ENCODE assay signal across 10 cellular contexts in genomic region chr9:87336407-87336806, GRCh38.
DNase-seq lines count a peak whose midpoint lies in the region; ATAC-seq, FAIRE-seq and TF ChIP-seq lines count a peak whose summit lies in the region.
"Had no signal": no experiment of that assay in that cellular context is flagged by ENCODE, and none has a peak within 500 bp of the region (broad histone marks: within the 10 kb centered on the region; RNA-seq: fewer than 3 reads in every experiment).

No MANE protein-coding gene starts in this region.

- no peak overlapping the region for H3K4me2 ChIP-seq in Karpas-422 (ENCODE audit: low read depth, low read length, poor library complexity, severe bottlenecking)
- H3K4me2 ChIP-seq in GM12878 (ENCODE audit: control insufficient read depth, insufficient read depth): no peak overlapping the region

- in situ Hi-C loops in GM12878 (cut with MboI): no loop called here

- H2AFZ ChIP-seq in Karpas-422 (ENCODE audit: low read length): no peak overlapping the region
- no peak overlapping the region for H2AFZ ChIP-seq in GM12878 (ENCODE audit: control insufficient read depth, low read depth, low read length)

- POLR2A ChIA-PET in GM12878 (lab: Charles Lee): interaction anchor here (0.5 kb wide), 1 partner anchor 1008 kb away, joined by 5 read pairs; no protein-coding TSS in a partner anchor

- no peaks in the 10 kb centered on the region for H3K36me3 ChIP-seq in Karpas-422 (ENCODE audit: insufficient read depth, low read length)
- no peaks in the 10 kb centered on the region for H3K36me3 ChIP-seq in GM12878 (ENCODE audit: control insufficient read depth in 2 of 2, insufficient read depth in 2 of 2, low read length in 1 of 2)
- H3K36me3 ChIP-seq: upper lobe of left lung had no signal

- peak; percentile 0 for DNase-seq in NCI-H1105 (lab: John Stamatoyannopoulos, UW)
- no peak for DNase-seq in NCI-H1105 treated with DMSO at 0.1 percent for 48 hours (lab: John Stamatoyannopoulos, UW)
- DNase-seq in Karpas-422: peak; percentile 58
- no peak for DNase-seq in GM12878 (ENCODE audit: low read depth, low spot score)
- peak; percentile 15 for DNase-seq in mucosa of gallbladder (ENCODE audit: low spot score)
- no peak for DNase-seq in foreskin keratinocyte
- DNase-seq: activated CD4-positive, CD25-positive, alpha-beta regulatory T cell treated with anti-CD3 and anti-CD28 coated beads, Interleukin-2, amount 50 U/mL, for 72 hours; upper lobe of left lung had no signal

- TF ChIP-seq CTCF in GM12878 (IDR thresholded peaks at IDR 0.05 in 2 of 3, conservative IDR thresholded peaks at IDR 0.05 in 1 of 3; ENCODE audit: control insufficient read depth in 2 of 3, extremely low read depth in 1 of 3, insufficient read depth in 1 of 3, low read depth in 3 of 3, low read length in 3 of 3) (peak in 2 of 3 experiments; percentile 20 to 36; a peak in 3 of 6 replicates), foreskin keratinocyte (conservative IDR thresholded peaks at IDR 0.05) (no peak)

- RAD21 ChIA-PET in GM12878 (lab: Charles Lee; ENCODE audit: unreplicated experiment): interaction anchor here (1.3 to 2.3 kb wide), 2 partner anchors 161 to 326 kb away, joined by 3 to 13 read pairs; partner anchors contain the start of gene DAPK1

- BruUV-seq in GM12878 (replicated peaks; lab: Mats Ljungman, UMichigan): no TSS peak

- SMC1A ChIA-PET in GM12878 (lab: Charles Lee; ENCODE audit: uncharacterized antibody, unreplicated experiment): interaction anchor here (2.0 to 2.2 kb wide), 2 partner anchors 11 to 326 kb away, joined by 8 to 10 read pairs; no protein-coding TSS in a partner anchor

- H4K20me1 ChIP-seq in Karpas-422 (ENCODE audit: insufficient read depth, low read depth, low read length) (no peaks in the 10 kb centered on the region), GM12878 (ENCODE audit: control insufficient read depth, insufficient read depth) (no peaks in the 10 kb centered on the region)

- H3K79me2 ChIP-seq in Karpas-422 (ENCODE audit: low read length): no peaks in the 10 kb centered on the region
- H3K79me2 ChIP-seq in GM12878 (ENCODE audit: control insufficient read depth, insufficient read depth, low read length): no peaks in the 10 kb centered on the region

- H3K9me2 ChIP-seq in Karpas-422 (replicated peaks; ENCODE audit: insufficient read depth, low read length): no peaks in the 10 kb centered on the region

- H3K4me1 ChIP-seq in Karpas-422 (ENCODE audit: low read length): peaks cover 6% of the 10 kb centered on the region
- H3K4me1 ChIP-seq in GM12878 (ENCODE audit: control insufficient read depth, insufficient read depth, low read length): peaks cover 4% of the 10 kb centered on the region; the same call in 1 of the 2 replicates
- H3K4me1 ChIP-seq in foreskin keratinocyte: peaks cover 7% of the 10 kb centered on the region

- H3K4me3 ChIP-seq in Karpas-422 (ENCODE audit: low read length) (no peak overlapping the region), GM12878 (no peak overlapping the region)

- ATAC-seq in GM12878: peak; percentile 83
- no peak for ATAC-seq in foreskin keratinocyte
- no peak for ATAC-seq in GM21515 (IDR thresholded peaks at IDR 0.05; ENCODE audit: unreplicated experiment)
- ATAC-seq in GM19328 (IDR thresholded peaks at IDR 0.05; ENCODE audit: unreplicated experiment): no peak

- no peak for TF ChIP-seq EP300 in GM12878 (IDR thresholded peaks at IDR 0.05; ENCODE audit: borderline replicate concordance in 1 of 2, control insufficient read depth in 1 of 2, low read depth in 2 of 2, low read length in 2 of 2)

- TF ChIP-seq RAD21 in GM12878 (IDR thresholded peaks at IDR 0.05; ENCODE audit: insufficient read depth, low read depth, low read length): peak; percentile 62

- FAIRE-seq in GM12878 (lab: Jason Lieb, UNC): no peak

- CTCF ChIA-PET in GM12878 (lab: Yijun Ruan, JAX): interaction anchor here (0.5 to 4.8 kb wide), 8 partner anchors 11 to 903 kb away, joined by 3 to 59 read pairs (median 4); no protein-coding TSS in a partner anchor

- WGBS in GM12878 (ENCODE audit: insufficient coverage, insufficient replicate concordance, low lambda C conversion rate, missing lambda C conversion rate): 100% methylated on average over 1 of the region's 1 CpG

- no peak overlapping the region for H3K27ac ChIP-seq in Karpas-422 (ENCODE audit: low read length)
- no peak overlapping the region for H3K27ac ChIP-seq in GM12878 (ENCODE audit: control insufficient read depth, insufficient read depth)
- H3K27ac ChIP-seq in foreskin keratinocyte: no peak overlapping the region
- H3K27ac ChIP-seq: upper lobe of left lung had no signal

- H3K27me3 ChIP-seq in Karpas-422 (ENCODE audit: low read length) (no peaks in the 10 kb centered on the region), GM12878 (replicated peaks in 1 of 2; ENCODE audit: control insufficient read depth in 2 of 2, insufficient read depth in 2 of 2, low read length in 1 of 2) (no peaks in the 10 kb centered on the region), foreskin keratinocyte (peaks cover 6% of the 10 kb centered on the region)
- H3K27me3 ChIP-seq: upper lobe of left lung had no signal

- intact Hi-C loops in GM12878 (cut with micrococcal nuclease; ENCODE audit: unreplicated experiment): loop anchor here (2.0 kb wide), 2 partner anchors 162 to 476 kb away; no protein-coding TSS in a partner anchor

- H3K9me3 ChIP-seq in Karpas-422 (ENCODE audit: low read length) (no peaks in the 10 kb centered on the region), GM12878 (replicated peaks; ENCODE audit: control insufficient read depth, insufficient read depth, low read length) (peaks cover 5% of the 10 kb centered on the region; the same call in 2 of the 3 replicates)

- H3K9ac ChIP-seq in Karpas-422 (ENCODE audit: low read length) (no peak overlapping the region), GM12878 (ENCODE audit: control insufficient read depth, insufficient read depth, low read length) (no peak overlapping the region)

- TF ChIP-seq POLR2A in GM12878 (IDR thresholded peaks at IDR 0.05; ENCODE audit: low read depth, low read length): no peak

TF ChIP-seq in GM12878, 131 proteins besides CTCF, POLR2A, EP300 and RAD21:
- TF ChIP-seq EED (IDR thresholded peaks at IDR 0.05; ENCODE audit: low read depth) (no peak), NR2C2 (IDR thresholded peaks at IDR 0.05; ENCODE audit: borderline replicate concordance, control insufficient read depth, insufficient read length, low read depth) (no peak), TCF7 (IDR thresholded peaks at IDR 0.05; ENCODE audit: borderline replicate concordance) (no peak), IKZF1 (conservative IDR thresholded peaks at IDR 0.05) (no peak), IRF5 (IDR thresholded peaks at IDR 0.05; ENCODE audit: borderline replicate concordance) (no peak), CEBPZ (IDR thresholded peaks at IDR 0.05; ENCODE audit: low read depth, low read length) (no peak), KDM1A (IDR thresholded peaks at IDR 0.05; ENCODE audit: borderline replicate concordance) (no peak)

Comparison
In these comparisons a context has a peak if more than half of its experiments do, and no peak if none do; other contexts are left out.
1. DNase-seq: peak in NCI-H1105 (single experiment), Karpas-422 (single experiment) and mucosa of gallbladder (single experiment); none in NCI-H1105 treated with DMSO at 0.1 percent for 48 hours (single experiment), GM12878 (single experiment) and foreskin keratinocyte (0 of 2).